In genomic region chr2:232326274-232326895, GRCh38 we compare ENCODE assay signal across 13 cellular contexts. TPM values are rescaled to one million over a fixed set of nuclear protein-coding genes. Genes with fewer than 3 reads are reported as not detected.
DNase-seq lines count a peak whose midpoint lies in the region; ATAC-seq and TF ChIP-seq lines count a peak whose summit lies in the region.
"Not testable (repeated sequence)": the region's sequence is repeated elsewhere in the genome, so short reads cannot be mapped to it uniquely, and the experiment has no call there.
"Had no signal": no experiment of that assay in that cellular context is flagged by ENCODE, and none has a peak within 500 bp of the region (broad histone marks: within the 10 kb centered on the region; RNA-seq: fewer than 3 reads in every experiment).

No MANE protein-coding gene starts in this region.

- not testable (repeated sequence) for BruUV-seq in PC-3 (replicated peaks; lab: Mats Ljungman, UMichigan)

- not testable (repeated sequence) for H3K4me2 ChIP-seq in PC-3 (ENCODE audit: low read length)

- not testable (repeated sequence) for H3K27me3 Mint-ChIP-seq in activated T-cell treated with anti-CD3 and anti-CD28 coated beads, Interleukin-2, amount 50 U/mL, for 24 hours; endothelial cell (ENCODE audit: unreplicated experiment); neural crest cell (ENCODE audit: low read depth)

- not testable (repeated sequence) for H3K9me3 ChIP-seq in PC-3 (ENCODE audit: low read length); left ventricle myocardium inferior (replicated peaks); tibial nerve

- not testable (repeated sequence) for TF ChIP-seq EP300 in tibial nerve (IDR thresholded peaks at IDR 0.05)

- not testable (repeated sequence) for DNase-seq in AG09309 (ENCODE audit: low read depth); GM10266 (ENCODE audit: extremely low spot score); PC-3; endothelial cell (ENCODE audit: low spot score); left ventricle myocardium inferior; neural crest cell (ENCODE audit: low read depth, low spot score); tibial nerve (ENCODE audit: low spot score in 2 of 2)
- peak; percentile 31 for DNase-seq in activated T-cell treated with anti-CD3 and anti-CD28 coated beads, Interleukin-2, amount 50 U/mL, for 24 hours

- H4K20me1 ChIP-seq in PC-3 (ENCODE audit: low read length), result not testable (repeated sequence)

- not testable (repeated sequence) for H3K9me2 ChIP-seq in PC-3 (replicated peaks; ENCODE audit: low read length)

- H3K9me3 Mint-ChIP-seq in activated T-cell treated with anti-CD3 and anti-CD28 coated beads, Interleukin-2, amount 50 U/mL, for 24 hours; endothelial cell (ENCODE audit: unreplicated experiment); neural crest cell: not testable (repeated sequence)

- not testable (repeated sequence) for H3K4me3 Mint-ChIP-seq in activated T-cell treated with anti-CD3 and anti-CD28 coated beads, Interleukin-2, amount 50 U/mL, for 24 hours; endothelial cell (ENCODE audit: unreplicated experiment); neural crest cell

- H3K27me3 ChIP-seq in PC-3 (ENCODE audit: low read length); left ventricle myocardium inferior (ENCODE audit: low read depth); tibial nerve: not testable (repeated sequence)

- H3K4me1 Mint-ChIP-seq in activated T-cell treated with anti-CD3 and anti-CD28 coated beads, Interleukin-2, amount 50 U/mL, for 24 hours (ENCODE audit: low read depth), result peaks cover 27% of the 10 kb centered on the region
- peaks cover 12% of the 10 kb centered on the region for H3K4me1 Mint-ChIP-seq in endothelial cell (ENCODE audit: unreplicated experiment)
- peaks cover 10% of the 10 kb centered on the region for H3K4me1 Mint-ChIP-seq in neural crest cell

- H3F3A ChIP-seq in PC-3 (ENCODE audit: low read length, unreplicated experiment), result not testable (repeated sequence)

- not testable (repeated sequence) for TF ChIP-seq POLR2A in tibial nerve (IDR thresholded peaks at IDR 0.05)

- H3K79me2 ChIP-seq in PC-3 (ENCODE audit: low read length), result not testable (repeated sequence)

- POLR2A ChIA-PET in PC-3 (lab: Charles Lee; ENCODE audit: unreplicated experiment), result not testable (repeated sequence)

- H3K36me3 ChIP-seq in PC-3 (ENCODE audit: low read depth, low read length); left ventricle myocardium inferior: not testable (repeated sequence)
- peaks cover 0 to 16% (median 0%) of the 10 kb centered on the region in 3 donors for H3K36me3 ChIP-seq in tibial nerve

- not testable (repeated sequence) for H3K27ac Mint-ChIP-seq in activated T-cell treated with anti-CD3 and anti-CD28 coated beads, Interleukin-2, amount 50 U/mL, for 24 hours; endothelial cell (ENCODE audit: unreplicated experiment); neural crest cell (ENCODE audit: unreplicated experiment)

- CTCF ChIA-PET in PC-3 (lab: Charles Lee), result interaction anchor here (0.7 kb wide), 1 partner anchor 398 kb away, joined by 3 read pairs; no protein-coding TSS in a partner anchor

- not testable (repeated sequence) for H3K9ac ChIP-seq in PC-3 (ENCODE audit: low read length)

- H3K36me3 Mint-ChIP-seq in activated T-cell treated with anti-CD3 and anti-CD28 coated beads, Interleukin-2, amount 50 U/mL, for 24 hours (ENCODE audit: low read depth); endothelial cell (ENCODE audit: low read depth, unreplicated experiment); neural crest cell (ENCODE audit: low read depth): not testable (repeated sequence)

- not testable (repeated sequence) for H3K4me3 ChIP-seq in AG09309 (ENCODE audit: control insufficient read depth, low read depth, low read length); PC-3 (ENCODE audit: low read length); left ventricle myocardium inferior; tibial nerve

- H3K4me1 ChIP-seq in PC-3 (ENCODE audit: insufficient read depth, low read length); left ventricle myocardium inferior: not testable (repeated sequence)
- H3K4me1 ChIP-seq in tibial nerve, result peaks cover 0 to 12% (median 0%) of the 10 kb centered on the region in 4 donors

- not testable (repeated sequence) for H3K27ac ChIP-seq in PC-3 (ENCODE audit: low read length); left ventricle myocardium inferior (replicated peaks); tibial nerve

- intact Hi-C loops in PC-3 (cut with micrococcal nuclease), result loop anchor here (10.0 kb wide), 1 partner anchor 182 kb away; no protein-coding TSS in a partner anchor
- intact Hi-C loops in left ventricle myocardium inferior (cut with micrococcal nuclease), result loop anchor here (10.0 kb wide), 1 partner anchor 402 kb away; the partner anchor contains the start of gene NPPC

- TF ChIP-seq CTCF in AG09309 (IDR thresholded peaks at IDR 0.05; ENCODE audit: control insufficient read depth, insufficient read depth, low read depth, low read length, missing control alignments) (peak; percentile 12), GM10266 (IDR thresholded peaks at IDR 0.05; ENCODE audit: control insufficient read depth, insufficient read depth, low read depth, missing control alignments) (peak; percentile 23), PC-3 (conservative IDR thresholded peaks at IDR 0.05; ENCODE audit: low read depth, low read length) (peak; percentile 13; the same call in 1 of the 2 replicates), endothelial cell (IDR thresholded peaks at IDR 0.05; ENCODE audit: unreplicated experiment) (peak; percentile 68), left ventricle myocardium inferior (IDR thresholded peaks at IDR 0.05; ENCODE audit: borderline replicate concordance) (peak; percentile 59), neural crest cell (conservative IDR thresholded peaks at IDR 0.05) (peak; percentile 49), tibial nerve (IDR thresholded peaks at IDR 0.05) (peak in 3 of 5 experiments; percentile 9 to 43 (median 35))

- WGBS in tibial nerve, 2 donors, result 52 to 70% methylated on average over 4 to 7 of the region's 8 CpGs

- H2AFZ ChIP-seq in PC-3 (ENCODE audit: low read length), result not testable (repeated sequence)

- not testable (repeated sequence) for ATAC-seq in PC-3

RNA-seq across cellular contexts. Expression of gene ALPP, which starts 52.2 kb away (rescaled TPM):
- total RNA-seq in PC-3 (2014; rRNA removed) (8.6 and 14.4 TPM in 2 replicates), endothelial cell (ENCODE audit: unreplicated experiment) (not detected), left ventricle myocardium inferior (not detected), neural crest cell (not detected in 2 replicates), tibial nerve (not detected)
- total RNA-seq: activated T-helper 1 cell treated with anti-CD3 and anti-CD28 coated beads, Interleukin-12 subunit alpha, Interleukin-12 subunit beta, Interleukin-2, Interleukin-4 antibody, amounts not matched to agents 30 ng/mL and 10 ng/mL and 1 ng/mL, durations not matched to agents 14 hours and 24 hours and 36 hours; frontal cortex; K562; naive thymus-derived CD8-positive, alpha-beta T cell; ureter had no signal

Comparison
In these comparisons a context has a peak if more than half of its experiments do, and no peak if none do; other contexts are left out.
1. CTCF ChIP-seq: peak in every context shown above with its lines; median percentile 68 in endothelial cell; 59 in left ventricle myocardium inferior; 49 in neural crest cell; 35 in tibial nerve; 23 in GM10266; 13 in PC-3; 12 in AG09309.